Comparison of ENCODE assay signal across 8 cellular contexts in the genomic region with DNA sequence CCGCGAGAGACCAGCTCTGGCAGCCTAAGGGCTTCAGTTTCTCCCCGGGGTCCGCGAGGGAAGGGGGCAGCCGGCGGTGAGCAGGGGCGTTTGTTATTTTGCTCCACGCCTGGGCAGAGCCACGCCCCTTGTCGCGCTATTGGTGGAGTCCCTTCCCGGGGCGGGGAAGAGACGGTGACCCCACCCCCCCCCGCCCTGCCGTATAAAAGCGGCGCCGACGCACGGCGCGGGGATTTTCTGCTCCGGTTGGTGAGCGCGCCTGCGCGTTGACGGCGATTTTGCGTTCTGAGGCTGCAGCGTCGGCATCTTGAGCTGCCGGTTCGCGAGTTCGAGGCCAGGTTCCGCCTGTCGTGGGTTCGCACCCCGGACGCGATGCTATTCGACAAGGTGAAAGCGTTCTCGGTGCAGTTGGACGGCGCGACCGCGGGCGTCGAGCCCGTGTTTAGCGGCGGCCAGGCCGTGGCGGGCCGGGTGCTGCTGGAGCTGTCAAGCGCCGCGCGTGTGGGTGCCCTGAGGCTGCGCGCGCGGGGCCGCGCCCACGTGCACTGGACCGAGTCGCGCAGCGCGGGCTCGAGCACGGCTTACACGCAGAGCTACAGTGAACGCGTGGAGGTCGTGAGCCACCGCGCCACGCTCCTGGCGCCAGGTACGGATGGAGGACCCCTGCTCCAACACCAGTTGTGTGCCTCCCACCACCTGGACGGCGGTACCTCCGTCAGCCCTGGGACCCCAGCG. TPM values are rescaled to one million over a fixed set of nuclear protein-coding genes. Genes with fewer than 3 reads are reported as not detected.
DNase-seq lines count a peak whose midpoint lies in the region; ATAC-seq, FAIRE-seq and TF ChIP-seq lines count a peak whose summit lies in the region.

TSS of gene ARRDC2 (plus strand) at position 232 of the 735 bp plus-strand sequence. CDS start at position 373, 141 bp downstream.

- H3K9me3 ChIP-seq in HUES48 (ENCODE audit: control insufficient read depth, insufficient read depth, low read length) (no peaks in the 10 kb centered on the region), SJCRH30 (replicated peaks) (no peaks in the 10 kb centered on the region), neuron (ENCODE audit: low read length) (no peaks in the 10 kb centered on the region), stomach (no peaks in the 10 kb centered on the region)

- no peak for TF ChIP-seq POLR2A in stomach (IDR thresholded peaks at IDR 0.05)

- H3K4me3 ChIP-seq in HUES48 (ENCODE audit: low read depth, low read length) (peak within 1 kb of the TSS; percentile 75), SJCRH30 (peak within 1 kb of the TSS; percentile 11; the same call in 1 of the 2 replicates), neuron (ENCODE audit: low read length) (peak within 1 kb of the TSS; percentile 19), stomach (peak within 1 kb of the TSS; percentile 52 to 66 (median 60))

- peaks cover 24% of the 10 kb centered on the region for H3K36me3 Mint-ChIP-seq in activated naive CD4-positive, alpha-beta T cell treated with anti-CD3 and anti-CD28 coated beads for 36 hours (ENCODE audit: low read depth)

- no peak for TF ChIP-seq CTCF in stomach (IDR thresholded peaks at IDR 0.05)

- no peaks in the 10 kb centered on the region for H3K9me3 Mint-ChIP-seq in activated naive CD4-positive, alpha-beta T cell treated with anti-CD3 and anti-CD28 coated beads for 36 hours

- intact Hi-C loops in activated naive CD4-positive, alpha-beta T cell treated with anti-CD3 and anti-CD28 coated beads for 36 hours (cut with micrococcal nuclease), result loop anchor here (1.0 to 2.0 kb wide), 3 partner anchors 15 to 145 kb away; partner anchors contain the start of gene PIK3R2
- intact Hi-C loops in stomach (cut with DNase I; ENCODE audit: low total_unique reads), result loop anchor here (2.0 kb wide), 1 partner anchor 51 kb away; no protein-coding TSS in a partner anchor

- H3K27ac ChIP-seq in HUES48 (ENCODE audit: low read depth, low read length) (no peak within 1 kb of the TSS), SJCRH30 (no peak within 1 kb of the TSS), stomach (peak within 1 kb of the TSS; percentile 77 to 88 (median 85))

- WGBS in stomach, 5 donors, result 8 to 22% (median 18%) methylated on average over 49 to 91 of the region's 91 CpGs

- no peak within 1 kb of the TSS for H3K9ac ChIP-seq in HUES48 (ENCODE audit: low read depth, low read length)

- no peaks in the 10 kb centered on the region for H3K27me3 ChIP-seq in HUES48 (ENCODE audit: control insufficient read depth, insufficient read depth, low read length)
- H3K27me3 ChIP-seq in SJCRH30, result no peaks in the 10 kb centered on the region
- H3K27me3 ChIP-seq in neuron (ENCODE audit: insufficient read depth, low read length), result no peaks in the 10 kb centered on the region
- H3K27me3 ChIP-seq in stomach, result no peaks in the 10 kb centered on the region

- peaks cover 48% of the 10 kb centered on the region for H3K4me1 Mint-ChIP-seq in activated naive CD4-positive, alpha-beta T cell treated with anti-CD3 and anti-CD28 coated beads for 36 hours (ENCODE audit: low read depth)

- H3K4me1 ChIP-seq in HUES48 (ENCODE audit: control insufficient read depth, insufficient read depth, low read length), result no peaks in the 10 kb centered on the region
- no peaks in the 10 kb centered on the region for H3K4me1 ChIP-seq in SJCRH30
- H3K4me1 ChIP-seq in neuron (ENCODE audit: insufficient read depth, low read length), result peaks cover 12% of the 10 kb centered on the region
- H3K4me1 ChIP-seq in stomach, result peaks cover 24 to 63% (median 39%) of the 10 kb centered on the region in 4 donors

- no peak for FAIRE-seq in frontal cortex (lab: Jason Lieb, UNC)

- TF ChIP-seq EP300 in stomach (IDR thresholded peaks at IDR 0.05), result no peak

- H2AFZ ChIP-seq in neuron (ENCODE audit: low read depth, low read length), result peak within 1 kb of the TSS; percentile 27

- peak; percentile 34 for ATAC-seq in GM18861 (IDR thresholded peaks at IDR 0.05; ENCODE audit: unreplicated experiment)

- peak within 1 kb of the TSS; percentile 75 for H3K4me3 Mint-ChIP-seq in activated naive CD4-positive, alpha-beta T cell treated with anti-CD3 and anti-CD28 coated beads for 36 hours

- DNase-seq in SJCRH30 (peak; percentile 57 to 68), frontal cortex (ENCODE audit: low spot score in 2 of 2) (peak; percentile 98 to 99), stomach (peak; percentile 90), LoVo (ENCODE audit: low spot score) (no peak)
- DNase-seq in activated naive CD4-positive, alpha-beta T cell treated with anti-CD3 and anti-CD28 coated beads for 36 hours, result peak; percentile 92

- peaks cover 8% of the 10 kb centered on the region; the same call in 1 of the 2 replicates for H3K36me3 ChIP-seq in HUES48 (ENCODE audit: control insufficient read depth, insufficient read depth, low read length)
- H3K36me3 ChIP-seq in SJCRH30, result no peaks in the 10 kb centered on the region
- no peaks in the 10 kb centered on the region for H3K36me3 ChIP-seq in neuron (ENCODE audit: insufficient read depth, low read length)
- peaks cover 43 to 63% (median 56%) of the 10 kb centered on the region in 4 donors for H3K36me3 ChIP-seq in stomach

- peak within 1 kb of the TSS; percentile 86 for H3K27ac Mint-ChIP-seq in activated naive CD4-positive, alpha-beta T cell treated with anti-CD3 and anti-CD28 coated beads for 36 hours

- CTCF ChIA-PET in activated naive CD4-positive, alpha-beta T cell treated with anti-CD3 and anti-CD28 coated beads for 36 hours (lab: Charles Lee), result interaction anchor here (0.7 to 12.8 kb wide), 11 partner anchors 15 to 103 kb away, joined by 3 to 148 read pairs (median 4); no protein-coding TSS in a partner anchor

- no peaks in the 10 kb centered on the region for H3K27me3 Mint-ChIP-seq in activated naive CD4-positive, alpha-beta T cell treated with anti-CD3 and anti-CD28 coated beads for 36 hours (ENCODE audit: low read depth)

RNA-seq across cellular contexts. Expression of gene ARRDC2, which starts in this region (rescaled TPM):
- total RNA-seq in SJCRH30 (2014; rRNA removed; shearing (Covaris generic)), result 1.9 and 2.0 TPM in 2 replicates
- 10 to 100 TPM; 17.7 to 19.0 TPM for total RNA-seq in activated naive CD4-positive, alpha-beta T cell treated with anti-CD3 and anti-CD28 coated beads for 36 hours
- total RNA-seq in frontal cortex (1.6 TPM), stomach (100 to 1,000 TPM in 1 of 5 donors, 10 to 100 TPM in 4; 19.8 to 130 (median 60.8) TPM)
- 10 to 100 TPM; 31.4 to 34.1 (median 32.7) TPM for polyA plus RNA-seq in stomach

Comparison
In these comparisons a context has a peak if more than half of its experiments do, and no peak if none do; other contexts are left out.
1. H3K27ac ChIP-seq: peak in stomach (5 of 5); none in HUES48 (single experiment) and SJCRH30 (single experiment).
2. H3K4me3 ChIP-seq: peak in every context shown above with its lines; median percentile 75 in HUES48; 60 in stomach; 19 in neuron; 11 in SJCRH30.